14 cellular contexts compared by ENCODE assay signal in the genomic region with DNA sequence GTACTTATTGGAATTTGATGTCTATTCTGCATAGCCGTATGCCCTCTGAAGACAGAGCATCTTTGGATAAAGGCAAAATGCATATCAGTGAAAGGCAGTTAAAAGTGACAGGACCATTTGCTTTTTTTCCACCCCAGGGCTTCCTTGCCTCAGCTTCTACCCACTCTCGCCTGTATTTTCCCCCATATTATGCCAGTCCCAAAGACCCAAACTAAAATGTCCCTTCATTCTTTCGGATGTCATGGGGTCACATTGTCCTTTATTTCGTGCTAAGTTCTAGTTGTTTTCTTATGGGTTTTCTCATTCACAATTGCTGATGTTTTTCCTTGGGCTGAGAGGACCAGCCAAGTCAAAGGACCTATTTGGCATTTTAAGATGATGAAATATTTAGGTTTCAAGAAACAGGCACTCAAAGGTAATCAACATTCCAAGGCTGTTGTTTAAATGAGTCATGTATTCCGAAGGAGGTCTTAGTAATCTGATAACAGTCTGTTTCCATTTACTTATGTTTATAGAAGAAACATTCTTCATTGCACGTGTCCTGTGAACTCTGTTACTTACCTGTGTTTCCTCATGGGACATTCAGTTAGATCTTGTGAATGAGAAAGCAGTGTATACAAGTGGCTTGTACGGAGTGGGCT.
DNase-seq lines count a peak whose midpoint lies in the region; ATAC-seq and TF ChIP-seq lines count a peak whose summit lies in the region.
"Had no signal": no experiment of that assay in that cellular context is flagged by ENCODE, and none has a peak within 500 bp of the region (broad histone marks: within the 10 kb centered on the region; RNA-seq: fewer than 3 reads in every experiment).

No MANE protein-coding gene starts in this region.

- H3K79me2 ChIP-seq in GM23338 (replicated peaks; ENCODE audit: insufficient read depth), result no peaks in the 10 kb centered on the region
- H3K79me2 ChIP-seq in trophoblast cell (ENCODE audit: control insufficient read depth, insufficient read depth, low read length, poor library complexity), result no peaks in the 10 kb centered on the region

- H3K9me3 Mint-ChIP-seq in GM23338, result peaks cover 2% of the 10 kb centered on the region; the same call in 1 of the 3 replicates
- H3K9me3 Mint-ChIP-seq: activated CD4-positive, alpha-beta T cell treated with anti-CD3 and anti-CD28 coated beads, Interleukin-2, amount 10 ng/mL, durations not matched to agents 7 days and 5 days had no signal

- no peaks in the 10 kb centered on the region for H3K4me1 Mint-ChIP-seq in GM23338
- H3K4me1 Mint-ChIP-seq: activated CD4-positive, alpha-beta T cell treated with anti-CD3 and anti-CD28 coated beads, Interleukin-2, amount 10 ng/mL, durations not matched to agents 7 days and 5 days had no signal

- H3K23ac ChIP-seq in trophoblast cell (ENCODE audit: low read length), result no peak overlapping the region

- H3K9me2 ChIP-seq in GM23338 (ENCODE audit: insufficient read depth), result no peaks in the 10 kb centered on the region

- H3K9me3 ChIP-seq in trophoblast cell (ENCODE audit: insufficient read depth, low read depth, low read length), result no peaks in the 10 kb centered on the region

- TF ChIP-seq CTCF in GM23338 (conservative IDR thresholded peaks at IDR 0.05; ENCODE audit: low read depth in 2 of 2) (no peak), fibroblast of pulmonary artery (IDR thresholded peaks at IDR 0.05; ENCODE audit: low read length, missing control alignments) (no peak)

- H3K27me3 ChIP-seq in GM23338 (ENCODE audit: insufficient read depth) (no peaks in the 10 kb centered on the region), trophoblast cell (ENCODE audit: insufficient read depth, low read length) (no peaks in the 10 kb centered on the region)

- no peak overlapping the region for H3K4ac ChIP-seq in trophoblast cell (ENCODE audit: low read depth, low read length)

- H3K36me3 ChIP-seq in GM23338 (ENCODE audit: insufficient read depth) (no peaks in the 10 kb centered on the region), trophoblast cell (ENCODE audit: control insufficient read depth in 1 of 2, insufficient read depth in 2 of 2, low read length in 2 of 2) (no peaks in the 10 kb centered on the region)

- H2BK5ac ChIP-seq in trophoblast cell (ENCODE audit: low read depth, low read length, poor library complexity), result peak overlapping the region; percentile 57

- H3K4me3 ChIP-seq in GM23338 (no peak overlapping the region), fibroblast of pulmonary artery (replicated peaks; ENCODE audit: low read depth, low read length) (no peak overlapping the region), trophoblast cell (ENCODE audit: low read depth, low read length) (no peak overlapping the region)
- H3K4me3 ChIP-seq: SK-N-MC had no signal

- H3K9ac ChIP-seq in trophoblast cell (ENCODE audit: low read length), result no peak overlapping the region

- H2AFZ ChIP-seq in GM23338 (no peak overlapping the region), trophoblast cell (ENCODE audit: insufficient read depth, low read length, poor library complexity) (no peak overlapping the region)

- no peaks in the 10 kb centered on the region for H4K20me1 ChIP-seq in GM23338 (replicated peaks; ENCODE audit: insufficient read depth)

- 0 out of 2 replicates have a peak overlapping the region, but pooled peaks have one; percentile 26 for H3K27ac Mint-ChIP-seq in GM23338
- H3K27ac Mint-ChIP-seq: activated CD4-positive, alpha-beta T cell treated with anti-CD3 and anti-CD28 coated beads, Interleukin-2, amount 10 ng/mL, durations not matched to agents 7 days and 5 days had no signal

- no peak overlapping the region for H2BK120ac ChIP-seq in trophoblast cell (ENCODE audit: insufficient read depth, low read length, poor library complexity)

- no peak overlapping the region for H4K91ac ChIP-seq in trophoblast cell (ENCODE audit: low read depth, low read length)

- peaks cover 11% of the 10 kb centered on the region for H3K79me1 ChIP-seq in trophoblast cell (ENCODE audit: low read length)

- H3K4me2 ChIP-seq in GM23338 (no peak overlapping the region), trophoblast cell (ENCODE audit: low read length) (no peak overlapping the region)

- H2AK5ac ChIP-seq in trophoblast cell (ENCODE audit: low read length), result no peak overlapping the region

- H3K4me3 Mint-ChIP-seq in GM23338, result no peak overlapping the region
- H3K4me3 Mint-ChIP-seq: activated CD4-positive, alpha-beta T cell treated with anti-CD3 and anti-CD28 coated beads, Interleukin-2, amount 10 ng/mL, durations not matched to agents 7 days and 5 days had no signal

- no peaks in the 10 kb centered on the region for H3K4me1 ChIP-seq in GM23338 (ENCODE audit: insufficient read depth)
- peaks cover 12% of the 10 kb centered on the region in 2 experiments for H3K4me1 ChIP-seq in trophoblast cell (ENCODE audit: control insufficient read depth in 1 of 2, insufficient read depth in 2 of 2, low read length in 2 of 2)

- H3K27ac ChIP-seq in GM23338 (ENCODE audit: low read depth) (no peak overlapping the region), trophoblast cell (ENCODE audit: low read depth, low read length) (peak overlapping the region; percentile 9)
- H3K27ac ChIP-seq: SK-N-MC had no signal

- no peaks in the 10 kb centered on the region for H3K27me3 Mint-ChIP-seq in GM23338 (ENCODE audit: insufficient read depth, low read depth, poor library complexity)

- H4K8ac ChIP-seq in trophoblast cell (ENCODE audit: low read depth, low read length), result no peak overlapping the region

- H3K36me3 Mint-ChIP-seq in GM23338 (ENCODE audit: low read depth), result peaks cover 6% of the 10 kb centered on the region; the same call in 2 of the 3 replicates

- no peak overlapping the region for H2BK12ac ChIP-seq in trophoblast cell (ENCODE audit: low read length)

- WGBS in trophoblast cell (ENCODE audit: extremely low coverage, insufficient coverage, insufficient read length), result no CpG with 5 or more reads among the region's 7 CpGs

- no peak overlapping the region for H4K12ac ChIP-seq in trophoblast cell (ENCODE audit: low read depth, low read length)

- DNase-seq in GM23338 (ENCODE audit: low spot score) (no peak), RPMI7951 (ENCODE audit: low read depth) (peak; percentile 74), fibroblast of pulmonary artery (ENCODE audit: low read depth) (peak; percentile 78), trophoblast cell (peak; percentile 37 to 90)
- DNase-seq in activated CD4-positive, alpha-beta T cell treated with anti-CD3 and anti-CD28 coated beads for 4 hours, result no peak
- DNase-seq: activated CD4-positive, alpha-beta T cell treated with anti-CD3 and anti-CD28 coated beads, Interleukin-2, amount 10 ng/mL, durations not matched to agents 7 days and 5 days; activated naive CD4-positive, alpha-beta T cell; effector CD4-positive, alpha-beta T cell; KBM-7; stimulated activated CD4-positive, alpha-beta T cell treated with anti-CD3 and anti-CD28 coated beads, Interleukin-4, amount 100 ng/mL, for 1 hour had no signal

- no peaks in the 10 kb centered on the region for H3F3A ChIP-seq in GM23338 (replicated peaks; ENCODE audit: low read depth)

- ATAC-seq in GM23338, result no peak
- no peak for ATAC-seq in HG02973 (IDR thresholded peaks at IDR 0.05; ENCODE audit: unreplicated experiment)
- no peak for ATAC-seq in GM19463 (IDR thresholded peaks at IDR 0.05; ENCODE audit: unreplicated experiment)
- no peak for ATAC-seq in HG03571 (IDR thresholded peaks at IDR 0.05; ENCODE audit: unreplicated experiment)

- no peak overlapping the region for H3K14ac ChIP-seq in trophoblast cell (ENCODE audit: low read length)

- no peak overlapping the region for H3K18ac ChIP-seq in trophoblast cell (ENCODE audit: low read length)

TF ChIP-seq in GM23338, 12 proteins besides CTCF, POLR2A, EP300 and RAD21 (continues in another document):
- TF ChIP-seq POLR2AphosphoS5 (IDR thresholded peaks at IDR 0.05; ENCODE audit: low read depth) (no peak), ZNF114 (CRISPR knock-in tag; IDR thresholded peaks at IDR 0.05) (no peak), NANOG (IDR thresholded peaks at IDR 0.05; ENCODE audit: borderline replicate concordance) (no peak), STAT1 (IDR thresholded peaks at IDR 0.05; ENCODE audit: unreplicated experiment) (no peak), EZH2phosphoT487 (IDR thresholded peaks at IDR 0.05; ENCODE audit: unreplicated experiment) (no peak)
- TF ChIP-seq, protein P1, sequence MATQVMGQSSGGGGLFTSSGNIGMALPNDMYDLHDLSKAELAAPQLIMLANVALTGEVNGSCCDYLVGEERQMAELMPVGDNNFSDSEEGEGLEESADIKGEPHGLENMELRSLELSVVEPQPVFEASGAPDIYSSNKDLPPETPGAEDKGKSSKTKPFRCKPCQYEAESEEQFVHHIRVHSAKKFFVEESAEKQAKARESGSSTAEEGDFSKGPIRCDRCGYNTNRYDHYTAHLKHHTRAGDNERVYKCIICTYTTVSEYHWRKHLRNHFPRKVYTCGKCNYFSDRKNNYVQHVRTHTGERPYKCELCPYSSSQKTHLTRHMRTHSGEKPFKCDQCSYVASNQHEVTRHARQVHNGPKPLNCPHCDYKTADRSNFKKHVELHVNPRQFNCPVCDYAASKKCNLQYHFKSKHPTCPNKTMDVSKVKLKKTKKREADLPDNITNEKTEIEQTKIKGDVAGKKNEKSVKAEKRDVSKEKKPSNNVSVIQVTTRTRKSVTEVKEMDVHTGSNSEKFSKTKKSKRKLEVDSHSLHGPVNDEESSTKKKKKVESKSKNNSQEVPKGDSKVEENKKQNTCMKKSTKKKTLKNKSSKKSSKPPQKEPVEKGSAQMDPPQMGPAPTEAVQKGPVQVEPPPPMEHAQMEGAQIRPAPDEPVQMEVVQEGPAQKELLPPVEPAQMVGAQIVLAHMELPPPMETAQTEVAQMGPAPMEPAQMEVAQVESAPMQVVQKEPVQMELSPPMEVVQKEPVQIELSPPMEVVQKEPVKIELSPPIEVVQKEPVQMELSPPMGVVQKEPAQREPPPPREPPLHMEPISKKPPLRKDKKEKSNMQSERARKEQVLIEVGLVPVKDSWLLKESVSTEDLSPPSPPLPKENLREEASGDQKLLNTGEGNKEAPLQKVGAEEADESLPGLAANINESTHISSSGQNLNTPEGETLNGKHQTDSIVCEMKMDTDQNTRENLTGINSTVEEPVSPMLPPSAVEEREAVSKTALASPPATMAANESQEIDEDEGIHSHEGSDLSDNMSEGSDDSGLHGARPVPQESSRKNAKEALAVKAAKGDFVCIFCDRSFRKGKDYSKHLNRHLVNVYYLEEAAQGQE (IDR thresholded peaks at IDR 0.05; ENCODE audit: unreplicated experiment), result no peak
- TF ChIP-seq, protein P2, sequence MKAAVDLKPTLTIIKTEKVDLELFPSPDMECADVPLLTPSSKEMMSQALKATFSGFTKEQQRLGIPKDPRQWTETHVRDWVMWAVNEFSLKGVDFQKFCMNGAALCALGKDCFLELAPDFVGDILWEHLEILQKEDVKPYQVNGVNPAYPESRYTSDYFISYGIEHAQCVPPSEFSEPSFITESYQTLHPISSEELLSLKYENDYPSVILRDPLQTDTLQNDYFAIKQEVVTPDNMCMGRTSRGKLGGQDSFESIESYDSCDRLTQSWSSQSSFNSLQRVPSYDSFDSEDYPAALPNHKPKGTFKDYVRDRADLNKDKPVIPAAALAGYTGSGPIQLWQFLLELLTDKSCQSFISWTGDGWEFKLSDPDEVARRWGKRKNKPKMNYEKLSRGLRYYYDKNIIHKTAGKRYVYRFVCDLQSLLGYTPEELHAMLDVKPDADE (IDR thresholded peaks at IDR 0.05), result no peak

Comparison
In these comparisons a context has a peak if more than half of its experiments do, and no peak if none do; other contexts are left out.
1. DNase-seq: peak in RPMI7951 (single experiment), fibroblast of pulmonary artery (single experiment) and trophoblast cell (2 of 2); none in GM23338 (single experiment) and activated CD4-positive, alpha-beta T cell treated with anti-CD3 and anti-CD28 coated beads for 4 hours (0 of 2).